ENCODE assay signal across 13 cellular contexts in genomic region chr20:3161316-3162079, GRCh38. TPM values are rescaled to one million over a fixed set of nuclear protein-coding genes. Genes with fewer than 3 reads are reported as not detected.
A peak's percentile ranks its signal among the peaks of the same experiment; 100 is the strongest.
DNase-seq lines count a peak whose midpoint lies in the region; ATAC-seq and TF ChIP-seq lines count a peak whose summit lies in the region.
"Had no signal": no experiment of that assay in that cellular context is flagged by ENCODE, and none has a peak within 500 bp of the region (broad histone marks: within the 10 kb centered on the region; RNA-seq: fewer than 3 reads in every experiment).

No MANE protein-coding gene starts in this region.

- H3K4me1 ChIP-seq in SK-N-SH (ENCODE audit: control insufficient read depth in 1 of 2, insufficient read depth in 2 of 2, low read depth in 1 of 2, low read length in 1 of 2) = peaks cover 5 to 14% of the 10 kb centered on the region in 2 experiments; a peak in 1 of 4 replicates
- peaks cover 12 to 24% of the 10 kb centered on the region in 2 donors for H3K4me1 ChIP-seq in ascending aorta

- DNase-seq in SK-N-SH (peak; percentile 25), GM20000 (ENCODE audit: low spot score) (peak; percentile 20), NCI-H1417 treated with DMSO at 0.1 percent for 48 hours (lab: John Stamatoyannopoulos, UW) (no peak), ascending aorta (ENCODE audit: low spot score in 2 of 2) (no peak)
- DNase-seq in activated T-helper 2 cell treated with anti-CD3 and anti-CD28 coated beads, Interferon-gamma antibody, Interleukin-2, Interleukin-4, amounts not matched to agents 10 μg/mL and 5 μg/mL and 100 μg/mL, durations not matched to agents 14 hours and 24 hours and 36 hours (ENCODE audit: low spot score) = no peak
- no peak for DNase-seq in naive thymus-derived CD8-positive, alpha-beta T cell
- DNase-seq: brain microvascular endothelial cell; stimulated activated CD4-positive, alpha-beta T cell treated with anti-CD3 and anti-CD28 coated beads, Interleukin-4, amount 100 ng/mL, for 4 hours had no signal

- POLR2A ChIA-PET in SK-N-SH (lab: Yijun Ruan, JAX) = interaction anchor here (0.8 kb wide), 1 partner anchor 42 kb away, joined by 3 read pairs; no protein-coding TSS in a partner anchor
- POLR2A ChIA-PET in naive thymus-derived CD8-positive, alpha-beta T cell (lab: Charles Lee) = interaction anchor here (0.5 kb wide), 1 partner anchor 35 kb away, joined by 5 read pairs; no protein-coding TSS in a partner anchor

- WGBS in SK-N-SH (ENCODE audit: low lambda C conversion rate) = 57% methylated on average over 5 of the region's 5 CpGs

- TF ChIP-seq CTCF in SK-N-SH (IDR thresholded peaks at IDR 0.05) = no peak
- no peak for TF ChIP-seq CTCF in GM20000 (IDR thresholded peaks at IDR 0.05; ENCODE audit: extremely low read depth, missing control alignments)
- no peak for TF ChIP-seq CTCF in ascending aorta (IDR thresholded peaks at IDR 0.05)

- no peaks in the 10 kb centered on the region for H3K9me2 ChIP-seq in SK-N-SH

- intact Hi-C loops in activated T-helper 2 cell treated with anti-CD3 and anti-CD28 coated beads, Interferon-gamma antibody, Interleukin-2, Interleukin-4, amounts not matched to agents 10 μg/mL and 5 μg/mL and 100 μg/mL, durations not matched to agents 14 hours and 24 hours and 36 hours (cut with micrococcal nuclease) = no loop called here
- intact Hi-C loops in ascending aorta (cut with DNase I) = no loop called here

- H3K4me1 Mint-ChIP-seq in activated T-helper 2 cell treated with anti-CD3 and anti-CD28 coated beads, Interferon-gamma antibody, Interleukin-2, Interleukin-4, amounts not matched to agents 10 μg/mL and 5 μg/mL and 100 μg/mL, durations not matched to agents 14 hours and 24 hours and 36 hours (ENCODE audit: low read depth) = peaks cover 21% of the 10 kb centered on the region
- H3K4me1 Mint-ChIP-seq in naive thymus-derived CD8-positive, alpha-beta T cell = peaks cover 23 to 36% (median 32%) of the 10 kb centered on the region in 4 donors

- peak overlapping the region; percentile 44 for H3K4me3 Mint-ChIP-seq in activated T-helper 2 cell treated with anti-CD3 and anti-CD28 coated beads, Interferon-gamma antibody, Interleukin-2, Interleukin-4, amounts not matched to agents 10 μg/mL and 5 μg/mL and 100 μg/mL, durations not matched to agents 14 hours and 24 hours and 36 hours (ENCODE audit: low read depth)
- H3K4me3 Mint-ChIP-seq in naive thymus-derived CD8-positive, alpha-beta T cell = peak overlapping the region in 8 of 10 donors; percentile 22 to 85 (median 50)

- no peak overlapping the region for H3K27ac ChIP-seq in SK-N-SH (ENCODE audit: low read depth in 2 of 2, low read length in 1 of 2)
- no peak overlapping the region for H3K27ac ChIP-seq in ascending aorta
- H3K27ac ChIP-seq: brain microvascular endothelial cell, KMS-11, neutrophil, SJSA1 had no signal

- peaks cover 11% of the 10 kb centered on the region for H3F3A ChIP-seq in SK-N-SH (replicated peaks; ENCODE audit: insufficient read depth)

- no peak overlapping the region for H3K4me2 ChIP-seq in SK-N-SH
- H3K4me2 ChIP-seq: KMS-11 had no signal

- peaks cover 36% of the 10 kb centered on the region for H3K79me2 ChIP-seq in SK-N-SH (ENCODE audit: insufficient read depth)

- H4K20me1 ChIP-seq in SK-N-SH (ENCODE audit: insufficient read depth) = peaks cover 31% of the 10 kb centered on the region

- H3K27me3 ChIP-seq in SK-N-SH (ENCODE audit: insufficient read depth) (no peaks in the 10 kb centered on the region), ascending aorta (no peaks in the 10 kb centered on the region)
- H3K27me3 ChIP-seq: brain microvascular endothelial cell, SJSA1 had no signal

- TF ChIP-seq RAD21 in SK-N-SH (IDR thresholded peaks at IDR 0.05; ENCODE audit: low read length) = no peak

- ATAC-seq in SK-N-SH treated with all-trans-retinoic acid at 6 μM for 48 hours = no peak
- ATAC-seq in naive thymus-derived CD8-positive, alpha-beta T cell = no peak
- no peak for ATAC-seq in GM19397 (IDR thresholded peaks at IDR 0.05; ENCODE audit: unreplicated experiment)

- H3K4me3 ChIP-seq in SK-N-SH (ENCODE audit: low read depth in 2 of 2, low read length in 1 of 2) (no peak overlapping the region), ascending aorta (no peak overlapping the region)
- H3K4me3 ChIP-seq: SJSA1 had no signal

- no peak overlapping the region for H2AFZ ChIP-seq in SK-N-SH (ENCODE audit: low read depth)

- H3K36me3 ChIP-seq in SK-N-SH (replicated peaks in 1 of 2; ENCODE audit: control insufficient read depth in 1 of 2, insufficient read depth in 2 of 2, low read length in 1 of 2) (no peaks in the 10 kb centered on the region), ascending aorta (no peaks in the 10 kb centered on the region)
- H3K36me3 ChIP-seq: brain microvascular endothelial cell, neutrophil had no signal

- H3K9me3 ChIP-seq in SK-N-SH (no peaks in the 10 kb centered on the region), ascending aorta (no peaks in the 10 kb centered on the region)
- H3K9me3 ChIP-seq: neutrophil, SJSA1 had no signal

- CTCF ChIA-PET in SK-N-SH (lab: Yijun Ruan, JAX) = interaction anchor here (1.2 kb wide), 1 partner anchor 155 kb away, joined by 3 read pairs; no protein-coding TSS in a partner anchor

- TF ChIP-seq EP300 in SK-N-SH (IDR thresholded peaks at IDR 0.05; ENCODE audit: borderline replicate concordance in 1 of 2, low read depth in 1 of 2, low read length in 1 of 2) = no peak

- H3K27ac Mint-ChIP-seq in activated T-helper 2 cell treated with anti-CD3 and anti-CD28 coated beads, Interferon-gamma antibody, Interleukin-2, Interleukin-4, amounts not matched to agents 10 μg/mL and 5 μg/mL and 100 μg/mL, durations not matched to agents 14 hours and 24 hours and 36 hours = no peak overlapping the region
- peak overlapping the region in 8 of 10 donors; percentile 19 to 76 (median 57) for H3K27ac Mint-ChIP-seq in naive thymus-derived CD8-positive, alpha-beta T cell

- H3K27me3 Mint-ChIP-seq in activated T-helper 2 cell treated with anti-CD3 and anti-CD28 coated beads, Interferon-gamma antibody, Interleukin-2, Interleukin-4, amounts not matched to agents 10 μg/mL and 5 μg/mL and 100 μg/mL, durations not matched to agents 14 hours and 24 hours and 36 hours (ENCODE audit: low read depth) = no peaks in the 10 kb centered on the region
- H3K27me3 Mint-ChIP-seq in naive thymus-derived CD8-positive, alpha-beta T cell = no peaks in the 10 kb centered on the region

- no peaks in the 10 kb centered on the region for H3K9me3 Mint-ChIP-seq in activated T-helper 2 cell treated with anti-CD3 and anti-CD28 coated beads, Interferon-gamma antibody, Interleukin-2, Interleukin-4, amounts not matched to agents 10 μg/mL and 5 μg/mL and 100 μg/mL, durations not matched to agents 14 hours and 24 hours and 36 hours
- H3K9me3 Mint-ChIP-seq in naive thymus-derived CD8-positive, alpha-beta T cell = no peaks in the 10 kb centered on the region

- peaks cover 14% of the 10 kb centered on the region for H3K36me3 Mint-ChIP-seq in activated T-helper 2 cell treated with anti-CD3 and anti-CD28 coated beads, Interferon-gamma antibody, Interleukin-2, Interleukin-4, amounts not matched to agents 10 μg/mL and 5 μg/mL and 100 μg/mL, durations not matched to agents 14 hours and 24 hours and 36 hours (ENCODE audit: low read depth)
- H3K36me3 Mint-ChIP-seq in naive thymus-derived CD8-positive, alpha-beta T cell = peaks cover 0 to 4% (median under 1%) of the 10 kb centered on the region in 3 donors

- H3K9ac ChIP-seq in SK-N-SH = no peak overlapping the region
- H3K9ac ChIP-seq: KMS-11 had no signal

RNA-seq across cellular contexts. Expression of gene FASTKD5, which starts 1.8 kb away (rescaled TPM):
- 11.4 and 16.7 TPM in 2 replicates for polyA plus RNA-seq in SK-N-SH (2012; rRNA removed)
- polyA plus RNA-seq in SK-N-SH (2012; cell fraction: cytosol; rRNA removed) = 14.8 and 14.9 TPM in 2 replicates
- 8.1 and 14.8 TPM in 2 replicates for polyA plus RNA-seq in SK-N-SH (2012; cell fraction: nucleus; rRNA removed)
- total RNA-seq in activated T-helper 2 cell treated with anti-CD3 and anti-CD28 coated beads, Interferon-gamma antibody, Interleukin-2, Interleukin-4, amounts not matched to agents 10 μg/mL and 5 μg/mL and 100 μg/mL, durations not matched to agents 14 hours and 24 hours and 36 hours = 23.1 and 24.6 TPM in 2 replicates
- total RNA-seq in naive thymus-derived CD8-positive, alpha-beta T cell = 10 to 100 TPM; 37.1 to 38.0 TPM
- 10 to 100 TPM; 10.7 to 18.1 (median 17.5) TPM for polyA plus RNA-seq in naive thymus-derived CD8-positive, alpha-beta T cell
- total RNA-seq in ascending aorta = 6.1 TPM

RNA-seq across cellular contexts. Expression of gene UBOX5, which starts 1.8 kb away (rescaled TPM):
- polyA plus RNA-seq in SK-N-SH (2012; rRNA removed) = 4.3 and 4.4 TPM in 2 replicates
- 1.9 and 3.0 TPM in 2 replicates for polyA plus RNA-seq in SK-N-SH (2012; cell fraction: cytosol; rRNA removed)
- polyA plus RNA-seq in SK-N-SH (2012; cell fraction: nucleus; rRNA removed) = 7.2 and 7.7 TPM in 2 replicates
- total RNA-seq in activated T-helper 2 cell treated with anti-CD3 and anti-CD28 coated beads, Interferon-gamma antibody, Interleukin-2, Interleukin-4, amounts not matched to agents 10 μg/mL and 5 μg/mL and 100 μg/mL, durations not matched to agents 14 hours and 24 hours and 36 hours = 6.7 and 7.6 TPM in 2 replicates
- total RNA-seq in naive thymus-derived CD8-positive, alpha-beta T cell = 10 to 100 TPM; 15.7 to 15.8 TPM
- 1 to 10 TPM; 4.5 to 8.6 (median 7.0) TPM for polyA plus RNA-seq in naive thymus-derived CD8-positive, alpha-beta T cell
- 6.8 TPM for total RNA-seq in ascending aorta

RNA-seq across cellular contexts. Expression of gene LZTS3, which starts 11.9 kb away (rescaled TPM):
- 11.9 and 12.3 TPM in 2 replicates for polyA plus RNA-seq in SK-N-SH (2012; rRNA removed)
- 5.4 and 8.2 TPM in 2 replicates for polyA plus RNA-seq in SK-N-SH (2012; cell fraction: cytosol; rRNA removed)
- 21.1 and 28.9 TPM in 2 replicates for polyA plus RNA-seq in SK-N-SH (2012; cell fraction: nucleus; rRNA removed)
- 0.64 and 0.66 TPM in 2 replicates for total RNA-seq in activated T-helper 2 cell treated with anti-CD3 and anti-CD28 coated beads, Interferon-gamma antibody, Interleukin-2, Interleukin-4, amounts not matched to agents 10 μg/mL and 5 μg/mL and 100 μg/mL, durations not matched to agents 14 hours and 24 hours and 36 hours
- total RNA-seq in naive thymus-derived CD8-positive, alpha-beta T cell = 10 to 100 TPM; 25.5 to 26.6 TPM
- polyA plus RNA-seq in naive thymus-derived CD8-positive, alpha-beta T cell = 1 to 10 TPM; 2.0 to 3.8 (median 3.7) TPM
- total RNA-seq in ascending aorta = 14.9 TPM

RNA-seq across cellular contexts. Expression of gene DDRGK1, which starts 43.0 kb away (rescaled TPM):
- 65.2 and 70.6 TPM in 2 replicates for polyA plus RNA-seq in SK-N-SH (2012; rRNA removed)
- 66.9 and 78.4 TPM in 2 replicates for polyA plus RNA-seq in SK-N-SH (2012; cell fraction: cytosol; rRNA removed)
- polyA plus RNA-seq in SK-N-SH (2012; cell fraction: nucleus; rRNA removed) = 73.3 and 73.4 TPM in 2 replicates
- total RNA-seq in activated T-helper 2 cell treated with anti-CD3 and anti-CD28 coated beads, Interferon-gamma antibody, Interleukin-2, Interleukin-4, amounts not matched to agents 10 μg/mL and 5 μg/mL and 100 μg/mL, durations not matched to agents 14 hours and 24 hours and 36 hours = 61.8 and 69.2 TPM in 2 replicates
- total RNA-seq in naive thymus-derived CD8-positive, alpha-beta T cell = 10 to 100 TPM; 55.8 to 57.4 TPM
- 10 to 100 TPM; 39.7 to 50.5 (median 44.1) TPM for polyA plus RNA-seq in naive thymus-derived CD8-positive, alpha-beta T cell
- total RNA-seq in ascending aorta = 18.0 TPM

RNA-seq across cellular contexts. Expression of gene ITPA, which starts 47.8 kb away (rescaled TPM):
- 66.7 and 67.7 TPM in 2 replicates for polyA plus RNA-seq in SK-N-SH (2012; rRNA removed)
- polyA plus RNA-seq in SK-N-SH (2012; cell fraction: cytosol; rRNA removed) = 49.4 and 56.4 TPM in 2 replicates
- 96.3 and 150 TPM in 2 replicates for polyA plus RNA-seq in SK-N-SH (2012; cell fraction: nucleus; rRNA removed)
- 84.5 and 87.8 TPM in 2 replicates for total RNA-seq in activated T-helper 2 cell treated with anti-CD3 and anti-CD28 coated beads, Interferon-gamma antibody, Interleukin-2, Interleukin-4, amounts not matched to agents 10 μg/mL and 5 μg/mL and 100 μg/mL, durations not matched to agents 14 hours and 24 hours and 36 hours
- 10 to 100 TPM; 51.7 to 57.6 TPM for total RNA-seq in naive thymus-derived CD8-positive, alpha-beta T cell
- 10 to 100 TPM; 46.2 to 72.9 (median 56.9) TPM for polyA plus RNA-seq in naive thymus-derived CD8-positive, alpha-beta T cell
- 111 TPM for total RNA-seq in ascending aorta

Comparison
In these comparisons a context has a peak if more than half of its experiments do, and no peak if none do; other contexts are left out.
1. DNase-seq: peak in SK-N-SH (single experiment) and GM20000 (single experiment); none in activated T-helper 2 cell treated with anti-CD3 and anti-CD28 coated beads, Interferon-gamma antibody, Interleukin-2, Interleukin-4, amounts not matched to agents 10 μg/mL and 5 μg/mL and 100 μg/mL, durations not matched to agents 14 hours and 24 hours and 36 hours (single experiment), naive thymus-derived CD8-positive, alpha-beta T cell (0 of 10), NCI-H1417 treated with DMSO at 0.1 percent for 48 hours (single experiment) and ascending aorta (0 of 2).